In the genomic region with DNA sequence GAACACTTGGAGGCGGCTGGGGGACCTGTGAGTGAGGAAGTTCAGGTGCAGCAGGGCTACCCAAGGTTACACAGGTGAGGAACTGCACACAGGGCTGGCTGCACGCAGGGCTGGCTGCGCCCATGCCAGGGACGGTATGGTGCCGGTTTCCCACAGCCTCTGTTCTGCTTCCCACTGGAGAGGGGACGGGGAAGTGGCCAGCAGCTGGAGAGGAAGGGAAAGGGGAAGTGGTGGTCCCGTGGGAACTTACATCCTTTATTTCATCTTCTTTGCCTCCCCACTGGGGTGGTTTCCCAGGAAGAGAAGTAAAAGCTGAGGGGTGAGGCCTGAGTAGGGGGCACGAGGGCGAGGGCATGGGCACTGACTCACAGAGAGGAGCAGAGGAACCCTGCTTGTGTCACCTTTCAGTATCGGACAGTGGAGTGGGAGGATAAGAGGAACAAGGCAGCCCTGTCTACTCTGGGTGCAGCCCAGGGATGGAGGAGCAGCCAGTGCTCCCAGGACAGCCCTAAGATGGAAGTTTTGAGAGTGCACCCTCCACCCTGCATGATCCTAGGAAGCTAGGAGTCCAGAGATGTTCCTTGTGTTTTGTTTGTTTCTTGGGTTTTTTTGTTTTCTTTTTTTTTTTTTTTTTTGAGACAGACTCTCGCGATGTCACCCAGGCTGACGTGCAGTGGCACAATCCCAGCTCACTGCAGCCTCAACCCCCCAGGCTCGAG, we compare ENCODE assay signal across 16 cellular contexts. TPM values are rescaled to one million over a fixed set of nuclear protein-coding genes. Genes with fewer than 3 reads are reported as not detected.
DNase-seq lines count a peak whose midpoint lies in the region; ATAC-seq and TF ChIP-seq lines count a peak whose summit lies in the region.
"Had no signal": no experiment of that assay in that cellular context is flagged by ENCODE, and none has a peak within 500 bp of the region (broad histone marks: within the 10 kb centered on the region; RNA-seq: fewer than 3 reads in every experiment).

No MANE protein-coding gene starts in this region.

- H3K9me3 ChIP-seq in left ventricle myocardium inferior (replicated peaks) = no peaks in the 10 kb centered on the region
- no peaks in the 10 kb centered on the region for H3K9me3 ChIP-seq in right atrium auricular region
- H3K9me3 ChIP-seq: stomach had no signal

- TF ChIP-seq CTCF in left ventricle myocardium inferior (IDR thresholded peaks at IDR 0.05; ENCODE audit: borderline replicate concordance) (no peak), right atrium auricular region (IDR thresholded peaks at IDR 0.05) (no peak), type B pancreatic cell (conservative IDR thresholded peaks at IDR 0.05) (no peak)

- peak overlapping the region; percentile 13 for H3K27ac Mint-ChIP-seq in type B pancreatic cell

- peaks cover 28% of the 10 kb centered on the region for H3K4me1 Mint-ChIP-seq in type B pancreatic cell (ENCODE audit: unreplicated experiment)

- no peaks in the 10 kb centered on the region for H3K36me3 ChIP-seq in left ventricle myocardium inferior
- H3K36me3 ChIP-seq in right atrium auricular region = no peaks in the 10 kb centered on the region
- H3K36me3 ChIP-seq: stomach had no signal

- DNase-seq in left ventricle myocardium inferior (peak; percentile 21), right atrium auricular region (ENCODE audit: low spot score) (no peak), NOMO-1 treated with dmso at 0.1 percent for 144 hours (lab: John Stamatoyannopoulos, UW; ENCODE audit: unreplicated experiment) (peak; percentile 11), left lobe of liver (ENCODE audit: low spot score) (no peak), type B pancreatic cell (ENCODE audit: extremely low spot score, unreplicated experiment) (no peak), AG20443 (ENCODE audit: low spot score) (no peak), NCI-H2171 (lab: John Stamatoyannopoulos, UW) (no peak), HT-29 (ENCODE audit: low spot score) (no peak)
- DNase-seq: activated CD4-positive, alpha-beta T cell treated with anti-CD3 and anti-CD28 coated beads for 1 hour; activated naive CD4-positive, alpha-beta T cell treated with anti-CD3 and anti-CD28 coated beads, Interleukin-2, amount 50 U/mL, for 16 hours; MM.1S; NCI-H446 treated with DMSO at 0.1 percent for 48 hours; SHP77 treated with DMSO at 0.1 percent for 48 hours; stomach had no signal

- no peaks in the 10 kb centered on the region for H3K9me3 Mint-ChIP-seq in type B pancreatic cell

- no peak overlapping the region for H3K27ac ChIP-seq in left ventricle myocardium inferior (replicated peaks)
- H3K27ac ChIP-seq in right atrium auricular region = no peak overlapping the region
- H3K27ac ChIP-seq: stomach had no signal

- H3K4me3 Mint-ChIP-seq in type B pancreatic cell = no peak overlapping the region

- H3K4me1 ChIP-seq in left ventricle myocardium inferior (no peaks in the 10 kb centered on the region), right atrium auricular region (no peaks in the 10 kb centered on the region)

- H3K27me3 Mint-ChIP-seq in type B pancreatic cell = no peaks in the 10 kb centered on the region

- intact Hi-C loops in left ventricle myocardium inferior (cut with micrococcal nuclease) = no loop called here

- H3K27me3 ChIP-seq in left ventricle myocardium inferior (ENCODE audit: low read depth) = peaks cover 44% of the 10 kb centered on the region
- H3K27me3 ChIP-seq in right atrium auricular region = no peaks in the 10 kb centered on the region

- H3K4me3 ChIP-seq in left ventricle myocardium inferior = no peak overlapping the region
- no peak overlapping the region for H3K4me3 ChIP-seq in right atrium auricular region
- H3K4me3 ChIP-seq: stomach had no signal

- peak; percentile 44 for ATAC-seq in left lobe of liver
- ATAC-seq: esophagus mucosa had no signal

- no peaks in the 10 kb centered on the region for H3K36me3 Mint-ChIP-seq in type B pancreatic cell

RNA-seq across cellular contexts. Expression of a gene that starts 25.5 kb away (rescaled TPM):
- total RNA-seq in left ventricle myocardium inferior = 0.11 TPM
- 1 to 10 TPM in 1 of 2 donors, under 1 TPM in 1; 0.93 to 1.4 TPM for total RNA-seq in right atrium auricular region
- 115 TPM for total RNA-seq in left lobe of liver
- total RNA-seq in type B pancreatic cell (ENCODE audit: low replicate concordance) = 190 and 544 TPM in 2 replicates
- total RNA-seq in HT-29 (2014; rRNA removed; shearing (Covaris generic)) = 219 and 251 TPM in 2 replicates
- total RNA-seq: lung microvascular endothelial cell had no signal

Comparison
In these comparisons a context has a peak if more than half of its experiments do, and no peak if none do; other contexts are left out.
1. DNase-seq: peak in left ventricle myocardium inferior (single experiment) and NOMO-1 treated with dmso at 0.1 percent for 144 hours (single experiment); none in right atrium auricular region (single experiment), left lobe of liver (single experiment), type B pancreatic cell (single experiment), AG20443 (single experiment), NCI-H2171 (single experiment) and HT-29 (single experiment).
2. RNA of a gene that starts 25.5 kb away (total RNA-seq): 219 to 251 TPM in HT-29, 190 to 544 TPM in type B pancreatic cell and 115 TPM in left lobe of liver (single experiment); 0.93 to 1.4 TPM in right atrium auricular region and 0.11 TPM in left ventricle myocardium inferior (single experiment); every median in the first group is over 10 times any median in the second.